ENCODE assay signal across 8 cellular contexts in genomic region chr2:65432227-65433190, GRCh38. TPM values are rescaled to one million over a fixed set of nuclear protein-coding genes. Genes with fewer than 3 reads are reported as not detected.
A peak's percentile ranks its signal among the peaks of the same experiment; 100 is the strongest.
DNase-seq lines count a peak whose midpoint lies in the region; ATAC-seq and TF ChIP-seq lines count a peak whose summit lies in the region.

Gene SPRED2 (minus strand): TSS chr2:65432599. CDS start chr2:65431987, 612 bp downstream.

- H3K4me3 ChIP-seq in HL-60 (replicated peaks; ENCODE audit: insufficient read depth, low read length) (peak within 1 kb of the TSS; percentile 95), lung (peak within 1 kb of the TSS; percentile 64)

- H3K27ac ChIP-seq in HL-60 (replicated peaks) (peak within 1 kb of the TSS; percentile 91), lung (ENCODE audit: low read depth in 1 of 2, low read length in 1 of 2) (peak within 1 kb of the TSS; percentile 91 to 93)

- CTCF ChIA-PET in activated CD4-positive, alpha-beta memory T cell treated with anti-CD3 and anti-CD28 coated beads, Interleukin-2, amount 10 ng/mL, durations not matched to agents 7 days and 5 days (lab: Charles Lee), result interaction anchor here (1.1 kb wide), 1 partner anchor 112 kb away, joined by 3 read pairs; no protein-coding TSS in a partner anchor

- H3K27me3 ChIP-seq in HL-60 (ENCODE audit: insufficient read depth, poor library complexity, severe bottlenecking), result no peaks in the 10 kb centered on the region
- H3K27me3 ChIP-seq in lung (ENCODE audit: control insufficient read depth, insufficient read depth), result no peaks in the 10 kb centered on the region

- H3K36me3 Mint-ChIP-seq in activated CD4-positive, alpha-beta memory T cell treated with anti-CD3 and anti-CD28 coated beads, Interleukin-2, amount 10 ng/mL, durations not matched to agents 7 days and 5 days (ENCODE audit: low read depth), result peaks cover 3% of the 10 kb centered on the region

- peak within 1 kb of the TSS; percentile 72 for H3K27ac Mint-ChIP-seq in activated CD4-positive, alpha-beta memory T cell treated with anti-CD3 and anti-CD28 coated beads, Interleukin-2, amount 10 ng/mL, durations not matched to agents 7 days and 5 days

- POLR2A ChIA-PET in activated CD4-positive, alpha-beta memory T cell treated with anti-CD3 and anti-CD28 coated beads, Interleukin-2, amount 10 ng/mL, durations not matched to agents 7 days and 5 days (lab: Charles Lee), result interaction anchor here (0.6 to 3.6 kb wide), 7 partner anchors 11 to 378 kb away, joined by 3 to 22 read pairs (median 6); partner anchors contain the start of gene ACTR2

- H3K4me3 Mint-ChIP-seq in activated CD4-positive, alpha-beta memory T cell treated with anti-CD3 and anti-CD28 coated beads, Interleukin-2, amount 10 ng/mL, durations not matched to agents 7 days and 5 days, result peak within 1 kb of the TSS; percentile 92

- TF ChIP-seq CTCF in AG09319 (IDR thresholded peaks at IDR 0.05; ENCODE audit: low read depth, low read length) (no peak; the same call in 1 of the 2 replicates), HL-60 (IDR thresholded peaks at IDR 0.05; ENCODE audit: insufficient read depth, low read length) (no peak), lung (IDR thresholded peaks at IDR 0.05; ENCODE audit: control extremely low read depth, extremely low read depth) (no peak)

- no peaks in the 10 kb centered on the region for H3K9me3 Mint-ChIP-seq in activated CD4-positive, alpha-beta memory T cell treated with anti-CD3 and anti-CD28 coated beads, Interleukin-2, amount 10 ng/mL, durations not matched to agents 7 days and 5 days

- H3K4me1 ChIP-seq in lung (ENCODE audit: control insufficient read depth in 2 of 2, insufficient read depth in 2 of 2, low read length in 2 of 2), result peaks cover 1 to 4% of the 10 kb centered on the region in 2 donors

- no peaks in the 10 kb centered on the region for H3K36me3 ChIP-seq in lung (ENCODE audit: control insufficient read depth in 2 of 2, insufficient read depth in 2 of 2, low read length in 2 of 2)

- H3K4me1 Mint-ChIP-seq in activated CD4-positive, alpha-beta memory T cell treated with anti-CD3 and anti-CD28 coated beads, Interleukin-2, amount 10 ng/mL, durations not matched to agents 7 days and 5 days, result peaks cover 32% of the 10 kb centered on the region

- H3K9me3 ChIP-seq in lung (ENCODE audit: control insufficient read depth in 2 of 2, insufficient read depth in 1 of 2, low read length in 1 of 2), result no peaks in the 10 kb centered on the region

- WGBS in lung, 2 donors, result 1 to 2% methylated on average over 47 to 68 of the region's 68 CpGs

- DNase-seq in AG09319 (ENCODE audit: extremely low read depth, low read depth) (peak; percentile 92), HL-60 (ENCODE audit: low read depth in 1 of 2, low spot score in 1 of 2) (peak; percentile 94 to 95), NCI-H82 (lab: John Stamatoyannopoulos, UW) (peak; percentile 93), lung (ENCODE audit: low spot score) (peak; percentile 93)
- DNase-seq in activated CD4-positive, alpha-beta memory T cell treated with anti-CD3 and anti-CD28 coated beads, Interleukin-2, amount 10 ng/mL, durations not matched to agents 7 days and 5 days, result peak; percentile 81
- DNase-seq in effector CD8-positive, alpha-beta T cell (lab: John Stamatoyannopoulos, UW), result peak; percentile 58
- peak; percentile 22 to 36 (median 34) for DNase-seq in stimulated activated CD4-positive, alpha-beta T cell treated with anti-CD3 and anti-CD28 coated beads, TNF-alpha, amount 100 ng/mL, for 4 hours (ENCODE audit: low read depth in 3 of 3)

- H3K27me3 Mint-ChIP-seq in activated CD4-positive, alpha-beta memory T cell treated with anti-CD3 and anti-CD28 coated beads, Interleukin-2, amount 10 ng/mL, durations not matched to agents 7 days and 5 days, result peaks cover 45% of the 10 kb centered on the region

- peak; percentile 35 for TF ChIP-seq POLR2A in GM19099 (IDR thresholded peaks at IDR 0.05; ENCODE audit: extremely low read depth, insufficient read length, low read depth)

- ATAC-seq in lung (ENCODE audit: insufficient read depth, low FRiP score), result peak; percentile 59

RNA-seq across cellular contexts. Expression of gene SPRED2, which starts in this region (rescaled TPM):
- total RNA-seq in activated CD4-positive, alpha-beta memory T cell treated with anti-CD3 and anti-CD28 coated beads, Interleukin-2, amount 10 ng/mL, durations not matched to agents 7 days and 5 days, result 10 to 100 TPM; 12.2 to 12.6 TPM
- total RNA-seq in lung, result 10 to 100 TPM; 18.7 to 36.4 TPM
- polyA plus RNA-seq in lung, result 10 to 100 TPM; 11.7 to 20.4 TPM

Comparison
In these comparisons a context has a peak if more than half of its experiments do, and no peak if none do; other contexts are left out.
1. Peak in every context shown above with its lines: DNase-seq, ATAC-seq, H3K4me3 ChIP-seq and H3K27ac ChIP-seq.
2. DNase-seq: peak in every context shown above with its lines; median percentile 94 in HL-60; 93 in NCI-H82; 93 in lung; 92 in AG09319; 81 in activated CD4-positive, alpha-beta memory T cell treated with anti-CD3 and anti-CD28 coated beads, Interleukin-2, amount 10 ng/mL, durations not matched to agents 7 days and 5 days; 58 in effector CD8-positive, alpha-beta T cell; 34 in stimulated activated CD4-positive, alpha-beta T cell treated with anti-CD3 and anti-CD28 coated beads, TNF-alpha, amount 100 ng/mL, for 4 hours.